In genomic region chr7:43621729-43622448, GRCh38 we compare ENCODE assay signal across 14 cellular contexts. TPM values are rescaled to one million over a fixed set of nuclear protein-coding genes. Genes with fewer than 3 reads are reported as not detected.
DNase-seq lines count a peak whose midpoint lies in the region; ATAC-seq and TF ChIP-seq lines count a peak whose summit lies in the region.
"Had no signal": no experiment of that assay in that cellular context is flagged by ENCODE, and none has a peak within 500 bp of the region (broad histone marks: within the 10 kb centered on the region; RNA-seq: fewer than 3 reads in every experiment).

No MANE protein-coding gene starts in this region.

- intact Hi-C loops in lower leg skin (cut with DNase I; ENCODE audit: low total_unique reads): no loop called here

- POLR2A ChIA-PET in WTC11 (lab: Charles Lee): interaction anchor here (1.2 kb wide), 1 partner anchor 39 kb away, joined by 6 read pairs; the partner anchor contains the start of gene STK17A

- H3K27ac ChIP-seq in endodermal cell (ENCODE audit: low read depth, low read length): no peak overlapping the region
- H3K27ac ChIP-seq: prostate gland had no signal

- H3K36me3 Mint-ChIP-seq in activated naive CD4-positive, alpha-beta T cell treated with anti-CD3 and anti-CD28 coated beads, Interleukin-2, amount 10 ng/mL, durations not matched to agents 7 days and 5 days: peaks cover 54% of the 10 kb centered on the region
- H3K36me3 Mint-ChIP-seq in WTC11: peaks cover 23% of the 10 kb centered on the region
- H3K36me3 Mint-ChIP-seq in endodermal cell (ENCODE audit: low read depth): peaks cover 27% of the 10 kb centered on the region

- H3K4me1 Mint-ChIP-seq in activated naive CD4-positive, alpha-beta T cell treated with anti-CD3 and anti-CD28 coated beads, Interleukin-2, amount 10 ng/mL, durations not matched to agents 7 days and 5 days: peaks cover 58% of the 10 kb centered on the region
- H3K4me1 Mint-ChIP-seq in WTC11 (peaks cover 21% of the 10 kb centered on the region), endodermal cell (peaks cover 7% of the 10 kb centered on the region)
- H3K4me1 Mint-ChIP-seq in stimulated activated naive CD8-positive, alpha-beta T cell treated with anti-CD3 and anti-CD28 coated beads, Interleukin-15, amount 100 ng/mL, for 72 hours: peaks cover 29% of the 10 kb centered on the region

- WGBS in endodermal cell (ENCODE audit: insufficient coverage in 1 of 2, insufficient read length in 1 of 2), 2 experiments: 85 to 98% methylated on average over 3 to 5 of the region's 5 CpGs
- 85 to 87% methylated on average over 5 of the region's 5 CpGs for WGBS in lower leg skin, 2 donors

- H3K27ac Mint-ChIP-seq in activated naive CD4-positive, alpha-beta T cell treated with anti-CD3 and anti-CD28 coated beads, Interleukin-2, amount 10 ng/mL, durations not matched to agents 7 days and 5 days: peak overlapping the region; percentile 68
- H3K27ac Mint-ChIP-seq in WTC11 (0 out of 2 replicates have a peak overlapping the region, but pooled peaks have one; percentile 20), endodermal cell (peak overlapping the region; percentile 24)
- H3K27ac Mint-ChIP-seq in stimulated activated naive CD8-positive, alpha-beta T cell treated with anti-CD3 and anti-CD28 coated beads, Interleukin-15, amount 100 ng/mL, for 72 hours: peak overlapping the region; percentile 51 to 83

- H3K27me3 ChIP-seq in endodermal cell (ENCODE audit: control insufficient read depth, insufficient read depth, low read length, poor library complexity, severe bottlenecking) (no peaks in the 10 kb centered on the region), BE2C (no peaks in the 10 kb centered on the region)
- H3K27me3 ChIP-seq: Peyer's patch had no signal

- H3K36me3 ChIP-seq in endodermal cell (ENCODE audit: control insufficient read depth, insufficient read depth, low read length) (peaks cover 41% of the 10 kb centered on the region), BE2C (peaks cover 13% of the 10 kb centered on the region)
- H3K36me3 ChIP-seq: prostate gland had no signal

- H3K4me1 ChIP-seq in endodermal cell (ENCODE audit: control insufficient read depth, insufficient read depth, low read length): peaks cover 12% of the 10 kb centered on the region
- H3K4me1 ChIP-seq in BE2C: no peaks in the 10 kb centered on the region
- H3K4me1 ChIP-seq: prostate gland had no signal

- no peak overlapping the region for H3K4me3 ChIP-seq in endodermal cell (ENCODE audit: low read length)
- H3K4me3 ChIP-seq in BE2C (ENCODE audit: low read depth, low read length): no peak overlapping the region
- H3K4me3 ChIP-seq in lower leg skin (ENCODE audit: low read depth, poor library complexity, severe bottlenecking): no peak overlapping the region
- H3K4me3 ChIP-seq: Peyer's patch, prostate gland had no signal

- TF ChIP-seq CTCF in WTC11 (IDR thresholded peaks at IDR 0.05) (no peak), endodermal cell (conservative IDR thresholded peaks at IDR 0.05) (no peak), BE2C (IDR thresholded peaks at IDR 0.05; ENCODE audit: low read depth, low read length) (no peak), lower leg skin (IDR thresholded peaks at IDR 0.05) (no peak)

- H3K27me3 Mint-ChIP-seq in activated naive CD4-positive, alpha-beta T cell treated with anti-CD3 and anti-CD28 coated beads, Interleukin-2, amount 10 ng/mL, durations not matched to agents 7 days and 5 days: no peaks in the 10 kb centered on the region
- H3K27me3 Mint-ChIP-seq in WTC11 (ENCODE audit: low read depth) (no peaks in the 10 kb centered on the region), endodermal cell (ENCODE audit: insufficient read depth) (no peaks in the 10 kb centered on the region)
- H3K27me3 Mint-ChIP-seq in stimulated activated naive CD8-positive, alpha-beta T cell treated with anti-CD3 and anti-CD28 coated beads, Interleukin-15, amount 100 ng/mL, for 72 hours: no peaks in the 10 kb centered on the region

- DNase-seq in activated naive CD4-positive, alpha-beta T cell treated with anti-CD3 and anti-CD28 coated beads, Interleukin-2, amount 10 ng/mL, durations not matched to agents 7 days and 5 days: no peak
- no peak for DNase-seq in activated naive CD4-positive, alpha-beta T cell treated with anti-CD3 and anti-CD28 coated beads, Interleukin-2, amount 50 U/mL, for 16 hours
- no peak for DNase-seq in WTC11 (ENCODE audit: low spot score)
- DNase-seq in endodermal cell: no peak
- no peak for DNase-seq in stimulated activated naive CD8-positive, alpha-beta T cell treated with anti-CD3 and anti-CD28 coated beads, Interleukin-15, amount 100 ng/mL, for 72 hours
- no peak for DNase-seq in BE2C
- DNase-seq in lower leg skin (ENCODE audit: low spot score in 2 of 2): no peak
- DNase-seq: caudate nucleus; NCI-H1092 treated with DMSO at 0.1 percent for 48 hours; NCI-H446; Peyer's patch; stimulated activated CD4-positive, alpha-beta T cell treated with anti-CD3 and anti-CD28 coated beads, Interleukin-1b, Interleukin-23, amount 100 ng/mL, for 48 hours had no signal

- no peaks in the 10 kb centered on the region for H3K9me3 Mint-ChIP-seq in activated naive CD4-positive, alpha-beta T cell treated with anti-CD3 and anti-CD28 coated beads, Interleukin-2, amount 10 ng/mL, durations not matched to agents 7 days and 5 days
- no peaks in the 10 kb centered on the region for H3K9me3 Mint-ChIP-seq in WTC11
- no peaks in the 10 kb centered on the region for H3K9me3 Mint-ChIP-seq in endodermal cell
- no peaks in the 10 kb centered on the region for H3K9me3 Mint-ChIP-seq in stimulated activated naive CD8-positive, alpha-beta T cell treated with anti-CD3 and anti-CD28 coated beads, Interleukin-15, amount 100 ng/mL, for 72 hours

- CTCF ChIA-PET in activated naive CD4-positive, alpha-beta T cell treated with anti-CD3 and anti-CD28 coated beads, Interleukin-2, amount 10 ng/mL, durations not matched to agents 7 days and 5 days (lab: Charles Lee): interaction anchor here (1.2 to 6.0 kb wide), 3 partner anchors 40 to 216 kb away, joined by 3 to 32 read pairs (median 19); partner anchors contain the start of gene STK17A
- CTCF ChIA-PET in WTC11 (lab: Charles Lee): interaction anchor here (1.1 to 3.6 kb wide), 3 partner anchors 39 to 332 kb away, joined by 3 to 21 read pairs (median 3); partner anchors contain the start of gene STK17A

- no peak overlapping the region for H3K4me3 Mint-ChIP-seq in activated naive CD4-positive, alpha-beta T cell treated with anti-CD3 and anti-CD28 coated beads, Interleukin-2, amount 10 ng/mL, durations not matched to agents 7 days and 5 days
- H3K4me3 Mint-ChIP-seq in WTC11 (no peak overlapping the region), endodermal cell (no peak overlapping the region)
- peak overlapping the region; percentile 52 to 61 for H3K4me3 Mint-ChIP-seq in stimulated activated naive CD8-positive, alpha-beta T cell treated with anti-CD3 and anti-CD28 coated beads, Interleukin-15, amount 100 ng/mL, for 72 hours

- H3K9ac ChIP-seq in endodermal cell (ENCODE audit: extremely low read depth, low read length, poor library complexity, severe bottlenecking): no peak overlapping the region

- H3K9me3 ChIP-seq in endodermal cell (ENCODE audit: control insufficient read depth, low read length) (no peaks in the 10 kb centered on the region), BE2C (no peaks in the 10 kb centered on the region)
- H3K9me3 ChIP-seq: Peyer's patch, prostate gland had no signal

- TF ChIP-seq POLR2A in lower leg skin (IDR thresholded peaks at IDR 0.05): no peak

- ATAC-seq in WTC11 (no peak), GM21528 (IDR thresholded peaks at IDR 0.05; ENCODE audit: low FRiP score, unreplicated experiment) (no peak)
- ATAC-seq in stimulated activated naive CD8-positive, alpha-beta T cell treated with anti-CD3 and anti-CD28 coated beads, Interleukin-15, amount 100 ng/mL, for 72 hours: peak; percentile 59

TF ChIP-seq in WTC11, 78 proteins besides CTCF, POLR2A, EP300 and RAD21:
- TF ChIP-seq NFE2L1 (CRISPR knock-in tag; IDR thresholded peaks at IDR 0.05) (no peak), CREM (CRISPR knock-in tag; IDR thresholded peaks at IDR 0.05) (no peak), STAT6 (CRISPR knock-in tag; conservative IDR thresholded peaks at IDR 0.05; ENCODE audit: low read depth) (no peak), E2F5 (CRISPR knock-in tag; IDR thresholded peaks at IDR 0.05) (no peak)

RNA-seq across cellular contexts. Expression of gene STK17A, which starts 39.0 kb away (rescaled TPM):
- total RNA-seq in WTC11 (2021) (12.2 to 17.6 TPM (median 15.1 TPM) in 3 replicates), endodermal cell (10 to 100 TPM; 15.6 to 18.4 TPM), lower leg skin (10 to 100 TPM in 3 of 4 donors, 1 to 10 TPM in 1; 6.5 to 17.1 (median 13.3) TPM)
- 10.0 TPM for polyA plus RNA-seq in endodermal cell (2013, experiment 1 of 2)
- 9.3 TPM for polyA plus RNA-seq in endodermal cell (2013, experiment 2 of 2)
- 5.7 TPM for polyA plus RNA-seq in BE2C (2012; ENCODE audit: insufficient read depth, insufficient read length, low read depth)

Comparison
In these comparisons a context has a peak if more than half of its experiments do, and no peak if none do; other contexts are left out.
1. H3K4me3 Mint-ChIP-seq: peak in stimulated activated naive CD8-positive, alpha-beta T cell treated with anti-CD3 and anti-CD28 coated beads, Interleukin-15, amount 100 ng/mL, for 72 hours (2 of 2); none in activated naive CD4-positive, alpha-beta T cell treated with anti-CD3 and anti-CD28 coated beads, Interleukin-2, amount 10 ng/mL, durations not matched to agents 7 days and 5 days (single experiment), WTC11 (single experiment) and endodermal cell (single experiment).
2. Peak in every context shown above with its lines, with median percentiles within 50 percentile points of each other: H3K27ac Mint-ChIP-seq.